Comparison of ENCODE assay signal across 8 cellular contexts in the genomic region with DNA sequence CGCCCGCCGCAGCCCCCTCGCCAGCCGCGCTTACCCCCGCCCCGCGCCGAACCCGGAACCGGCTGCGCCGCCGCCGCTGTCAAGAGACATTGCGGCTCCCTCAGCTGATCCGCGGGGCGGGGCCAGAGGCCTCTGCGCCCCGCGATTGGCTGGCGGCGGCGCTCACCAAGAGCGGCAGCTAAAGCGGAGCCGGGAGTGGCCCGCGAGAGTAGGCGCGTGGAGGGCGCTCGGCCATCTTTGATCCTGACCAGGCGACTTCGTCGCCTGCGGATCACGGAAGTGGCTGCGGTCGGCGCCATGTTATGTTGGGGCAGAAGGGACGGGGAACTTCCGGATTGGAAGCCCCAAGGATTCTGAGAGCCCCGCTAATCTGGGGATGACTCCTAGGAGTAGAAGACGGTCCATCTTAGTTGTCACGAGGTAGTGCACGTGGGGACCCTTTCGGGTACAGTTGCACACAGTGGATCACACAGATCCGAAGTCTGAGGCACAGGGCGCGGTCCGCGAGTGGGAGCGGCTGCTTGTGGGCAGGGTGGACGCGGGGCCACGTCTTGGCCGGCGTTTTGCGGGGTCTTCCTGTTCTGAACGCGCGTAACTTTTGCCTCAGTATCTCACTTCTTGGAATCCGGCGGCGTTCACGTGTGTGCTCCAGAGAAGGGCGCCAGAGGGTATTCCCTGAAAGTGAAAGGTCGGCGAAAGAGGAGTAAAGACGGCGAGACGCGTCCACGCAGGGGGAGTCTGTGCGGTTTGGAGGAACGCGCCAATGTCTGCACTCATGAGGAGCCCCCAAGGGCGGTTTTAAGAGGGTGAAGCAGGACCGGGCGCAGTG. TPM values are rescaled to one million over a fixed set of nuclear protein-coding genes. Genes with fewer than 3 reads are reported as not detected.
A peak's percentile ranks its signal among the peaks of the same experiment; 100 is the strongest.
DNase-seq lines count a peak whose midpoint lies in the region; ATAC-seq, FAIRE-seq and TF ChIP-seq lines count a peak whose summit lies in the region.

A gene with protein sequence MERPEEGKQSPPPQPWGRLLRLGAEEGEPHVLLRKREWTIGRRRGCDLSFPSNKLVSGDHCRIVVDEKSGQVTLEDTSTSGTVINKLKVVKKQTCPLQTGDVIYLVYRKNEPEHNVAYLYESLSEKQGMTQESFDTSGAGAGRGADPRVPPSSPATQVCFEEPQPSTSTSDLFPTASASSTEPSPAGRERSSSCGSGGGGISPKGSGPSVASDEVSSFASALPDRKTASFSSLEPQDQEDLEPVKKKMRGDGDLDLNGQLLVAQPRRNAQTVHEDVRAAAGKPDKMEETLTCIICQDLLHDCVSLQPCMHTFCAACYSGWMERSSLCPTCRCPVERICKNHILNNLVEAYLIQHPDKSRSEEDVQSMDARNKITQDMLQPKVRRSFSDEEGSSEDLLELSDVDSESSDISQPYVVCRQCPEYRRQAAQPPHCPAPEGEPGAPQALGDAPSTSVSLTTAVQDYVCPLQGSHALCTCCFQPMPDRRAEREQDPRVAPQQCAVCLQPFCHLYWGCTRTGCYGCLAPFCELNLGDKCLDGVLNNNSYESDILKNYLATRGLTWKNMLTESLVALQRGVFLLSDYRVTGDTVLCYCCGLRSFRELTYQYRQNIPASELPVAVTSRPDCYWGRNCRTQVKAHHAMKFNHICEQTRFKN (minus strand): TSS at position 93 of the 829 bp plus-strand sequence. CDS start 277 bp downstream, outside the sequence.

- no peak for FAIRE-seq in A549 (lab: Jason Lieb, UNC)

- peak within 1 kb of the TSS; percentile 81 for H3K4me3 ChIP-seq in A549
- H3K4me3 ChIP-seq in colonic mucosa = peak within 1 kb of the TSS; percentile 95

- H3K4me3 Mint-ChIP-seq in activated CD4-positive, alpha-beta T cell treated with anti-CD3 and anti-CD28 coated beads, Interleukin-2, amount 10 ng/mL, durations not matched to agents 24 days and 14 days = peak within 1 kb of the TSS; percentile 98

- H3K27ac Mint-ChIP-seq in activated CD4-positive, alpha-beta T cell treated with anti-CD3 and anti-CD28 coated beads, Interleukin-2, amount 10 ng/mL, durations not matched to agents 24 days and 14 days = peak within 1 kb of the TSS; percentile 99

- intact Hi-C loops in activated CD4-positive, alpha-beta T cell treated with anti-CD3 and anti-CD28 coated beads, Interleukin-2, amount 10 ng/mL, durations not matched to agents 24 days and 14 days (cut with micrococcal nuclease) = loop anchor here (1.0 kb wide), 5 partner anchors 21 to 193 kb away; a partner anchor contains a TSS
- intact Hi-C loops in colonic mucosa (cut with DNase I) = no loop called here

- peak within 1 kb of the TSS; percentile 78 for H3K4me2 ChIP-seq in A549

- H3K9ac ChIP-seq in colonic mucosa (ENCODE audit: low read depth in 2 of 2, low read length in 2 of 2) = peak within 1 kb of the TSS; percentile 78 to 89

- TF ChIP-seq CTCF in A549 (IDR thresholded peaks at IDR 0.05) (no peak), colonic mucosa (IDR thresholded peaks at IDR 0.05) (no peak)

- DNase-seq in A549 (ENCODE audit: low read depth in 1 of 2, low spot score in 1 of 2) (peak; percentile 85 to 98), NCI-H345 treated with DMSO at 0.1 percent for 48 hours (lab: John Stamatoyannopoulos, UW; ENCODE audit: unreplicated experiment) (peak; percentile 92), colonic mucosa (peak; percentile 95), kidney glomerular epithelial cell (lab: John Stamatoyannopoulos, UW) (peak; percentile 92)
- DNase-seq in activated CD4-positive, alpha-beta T cell treated with anti-CD3 and anti-CD28 coated beads, Interleukin-2, amount 10 ng/mL, durations not matched to agents 24 days and 14 days = peak; percentile 98
- peak; percentile 94 for DNase-seq in stimulated activated CD4-positive, alpha-beta T cell treated with anti-CD3 and anti-CD28 coated beads, Interleukin-15, amount 100 ng/mL, for 48 hours (ENCODE audit: low read depth in 2 of 2)

- H3K4me1 ChIP-seq in A549 (no peaks in the 10 kb centered on the region), colonic mucosa (no peaks in the 10 kb centered on the region)

- WGBS in A549 (ENCODE audit: missing lambda C conversion rate) = 10% methylated on average over 49 of the region's 83 CpGs

- no peak for TF ChIP-seq RAD21 in A549 (conservative IDR thresholded peaks at IDR 0.05 in 1 of 2, IDR thresholded peaks at IDR 0.05 in 1 of 2)

- no peaks in the 10 kb centered on the region for H3K27me3 ChIP-seq in colonic mucosa

- H3K9me3 Mint-ChIP-seq in activated CD4-positive, alpha-beta T cell treated with anti-CD3 and anti-CD28 coated beads, Interleukin-2, amount 10 ng/mL, durations not matched to agents 24 days and 14 days = peaks cover 17% of the 10 kb centered on the region

- H3K4me1 Mint-ChIP-seq in activated CD4-positive, alpha-beta T cell treated with anti-CD3 and anti-CD28 coated beads, Interleukin-2, amount 10 ng/mL, durations not matched to agents 24 days and 14 days = peaks cover 13% of the 10 kb centered on the region

- TF ChIP-seq EP300 in A549 (IDR thresholded peaks at IDR 0.05) = no peak

- ATAC-seq in A549 (peak; percentile 100), GM18868 (IDR thresholded peaks at IDR 0.05; ENCODE audit: unreplicated experiment) (peak; percentile 99), HG03108 (IDR thresholded peaks at IDR 0.05; ENCODE audit: unreplicated experiment) (peak; percentile 99)

- H3K27me3 Mint-ChIP-seq in activated CD4-positive, alpha-beta T cell treated with anti-CD3 and anti-CD28 coated beads, Interleukin-2, amount 10 ng/mL, durations not matched to agents 24 days and 14 days = no peaks in the 10 kb centered on the region

- H3K36me3 Mint-ChIP-seq in activated CD4-positive, alpha-beta T cell treated with anti-CD3 and anti-CD28 coated beads, Interleukin-2, amount 10 ng/mL, durations not matched to agents 24 days and 14 days (ENCODE audit: low read depth) = peaks cover 53% of the 10 kb centered on the region

- TF ChIP-seq POLR2A in A549 (IDR thresholded peaks at IDR 0.05; ENCODE audit: low read length) = peak; percentile 20; the same call in 1 of the 2 replicates

- POLR2A ChIA-PET in A549 (lab: Yijun Ruan, JAX) = interaction anchor here (0.6 to 1.0 kb wide), 4 partner anchors 68 to 294 kb away, joined by 3 to 5 read pairs (median 4); a partner anchor contains a TSS

- H3K9me3 ChIP-seq in A549 = peaks cover 66% of the 10 kb centered on the region
- H3K9me3 ChIP-seq in colonic mucosa = no peaks in the 10 kb centered on the region

- H3K36me3 ChIP-seq in colonic mucosa = no peaks in the 10 kb centered on the region

- CTCF ChIA-PET in A549 (lab: Yijun Ruan, JAX) = interaction anchor here (0.8 kb wide), 1 partner anchor 99 kb away, joined by 3 read pairs; no protein-coding TSS in a partner anchor

- peak within 1 kb of the TSS; percentile 76 to 97 for H3K27ac ChIP-seq in A549
- peak within 1 kb of the TSS; percentile 93 for H3K27ac ChIP-seq in colonic mucosa

TF ChIP-seq in A549, 52 proteins besides CTCF, POLR2A, EP300 and RAD21 (continues in another document):
- TF ChIP-seq MYC (IDR thresholded peaks at IDR 0.05; ENCODE audit: borderline replicate concordance, low read length) (peak; percentile 86; the same call in 1 of the 2 replicates), GATA3 (IDR thresholded peaks at IDR 0.05; ENCODE audit: borderline replicate concordance) (peak; percentile 16; the same call in 1 of the 2 replicates), SMC3 (IDR thresholded peaks at IDR 0.05) (no peak), POLR2AphosphoS2 (conservative IDR thresholded peaks at IDR 0.05; ENCODE audit: low read length) (no peak), ESRRA (IDR thresholded peaks at IDR 0.05; ENCODE audit: borderline replicate concordance, low read length) (no peak)
- TF ChIP-seq, protein P1, sequence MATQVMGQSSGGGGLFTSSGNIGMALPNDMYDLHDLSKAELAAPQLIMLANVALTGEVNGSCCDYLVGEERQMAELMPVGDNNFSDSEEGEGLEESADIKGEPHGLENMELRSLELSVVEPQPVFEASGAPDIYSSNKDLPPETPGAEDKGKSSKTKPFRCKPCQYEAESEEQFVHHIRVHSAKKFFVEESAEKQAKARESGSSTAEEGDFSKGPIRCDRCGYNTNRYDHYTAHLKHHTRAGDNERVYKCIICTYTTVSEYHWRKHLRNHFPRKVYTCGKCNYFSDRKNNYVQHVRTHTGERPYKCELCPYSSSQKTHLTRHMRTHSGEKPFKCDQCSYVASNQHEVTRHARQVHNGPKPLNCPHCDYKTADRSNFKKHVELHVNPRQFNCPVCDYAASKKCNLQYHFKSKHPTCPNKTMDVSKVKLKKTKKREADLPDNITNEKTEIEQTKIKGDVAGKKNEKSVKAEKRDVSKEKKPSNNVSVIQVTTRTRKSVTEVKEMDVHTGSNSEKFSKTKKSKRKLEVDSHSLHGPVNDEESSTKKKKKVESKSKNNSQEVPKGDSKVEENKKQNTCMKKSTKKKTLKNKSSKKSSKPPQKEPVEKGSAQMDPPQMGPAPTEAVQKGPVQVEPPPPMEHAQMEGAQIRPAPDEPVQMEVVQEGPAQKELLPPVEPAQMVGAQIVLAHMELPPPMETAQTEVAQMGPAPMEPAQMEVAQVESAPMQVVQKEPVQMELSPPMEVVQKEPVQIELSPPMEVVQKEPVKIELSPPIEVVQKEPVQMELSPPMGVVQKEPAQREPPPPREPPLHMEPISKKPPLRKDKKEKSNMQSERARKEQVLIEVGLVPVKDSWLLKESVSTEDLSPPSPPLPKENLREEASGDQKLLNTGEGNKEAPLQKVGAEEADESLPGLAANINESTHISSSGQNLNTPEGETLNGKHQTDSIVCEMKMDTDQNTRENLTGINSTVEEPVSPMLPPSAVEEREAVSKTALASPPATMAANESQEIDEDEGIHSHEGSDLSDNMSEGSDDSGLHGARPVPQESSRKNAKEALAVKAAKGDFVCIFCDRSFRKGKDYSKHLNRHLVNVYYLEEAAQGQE (IDR thresholded peaks at IDR 0.05) = peak; percentile 78
- TF ChIP-seq, protein P2, sequence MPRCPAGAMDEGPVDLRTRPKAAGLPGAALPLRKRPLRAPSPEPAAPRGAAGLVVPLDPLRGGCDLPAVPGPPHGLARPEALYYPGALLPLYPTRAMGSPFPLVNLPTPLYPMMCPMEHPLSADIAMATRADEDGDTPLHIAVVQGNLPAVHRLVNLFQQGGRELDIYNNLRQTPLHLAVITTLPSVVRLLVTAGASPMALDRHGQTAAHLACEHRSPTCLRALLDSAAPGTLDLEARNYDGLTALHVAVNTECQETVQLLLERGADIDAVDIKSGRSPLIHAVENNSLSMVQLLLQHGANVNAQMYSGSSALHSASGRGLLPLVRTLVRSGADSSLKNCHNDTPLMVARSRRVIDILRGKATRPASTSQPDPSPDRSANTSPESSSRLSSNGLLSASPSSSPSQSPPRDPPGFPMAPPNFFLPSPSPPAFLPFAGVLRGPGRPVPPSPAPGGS (IDR thresholded peaks at IDR 0.05) = 0 out of 3 replicates have a peak, but pooled peaks have one; percentile 28

RNA-seq across cellular contexts. Expression of the gene that starts here (rescaled TPM):
- polyA plus RNA-seq in A549 (2011; rRNA removed) = 38.8 and 41.0 TPM in 2 replicates
- polyA plus RNA-seq in A549 (2012; cell fraction: cytosol; rRNA removed) = 29.8 and 32.7 TPM in 2 replicates
- 85.6 and 125 TPM in 2 replicates for polyA plus RNA-seq in A549 (2012; cell fraction: nucleus; rRNA removed)
- 19.2 to 21.2 TPM (median 20.9 TPM) in 3 replicates for polyA plus RNA-seq in A549 (2017; fragmentation: RNase III; extraction: RNeasy Plus Mini Kit Qiagen cat#74134 plus additional on column Dnase treatment)
- 80.6 and 90.7 TPM in 2 replicates for polyA minus RNA-seq in A549 (2011; rRNA and poly(A)+ RNA removed)
- total RNA-seq in activated CD4-positive, alpha-beta T cell treated with anti-CD3 and anti-CD28 coated beads, Interleukin-2, amount 10 ng/mL, durations not matched to agents 24 days and 14 days = 52.9 and 60.7 TPM in 2 replicates
- 10 to 100 TPM; 37.8 to 41.4 TPM for total RNA-seq in colonic mucosa

Comparison
In these comparisons a context has a peak if more than half of its experiments do, and no peak if none do; other contexts are left out.
1. Peak in every context shown above with its lines: DNase-seq, ATAC-seq, H3K4me3 ChIP-seq and H3K27ac ChIP-seq.